10 cellular contexts compared by ENCODE assay signal in genomic region chr3:72265250-72265649, GRCh38.
DNase-seq lines count a peak whose midpoint lies in the region; ATAC-seq and TF ChIP-seq lines count a peak whose summit lies in the region.
"Had no signal": no experiment of that assay in that cellular context is flagged by ENCODE, and none has a peak within 500 bp of the region (broad histone marks: within the 10 kb centered on the region; RNA-seq: fewer than 3 reads in every experiment).

No MANE protein-coding gene starts in this region.

- H3K36me3 ChIP-seq in mammary epithelial cell (ENCODE audit: insufficient read depth, low read length) (no peaks in the 10 kb centered on the region), neural cell (ENCODE audit: insufficient read depth, low read length) (no peaks in the 10 kb centered on the region), tibial nerve (no peaks in the 10 kb centered on the region)
- H3K36me3 ChIP-seq: neutrophil had no signal

- TF ChIP-seq POLR2A in tibial nerve (IDR thresholded peaks at IDR 0.05) = no peak

- TF ChIP-seq EP300 in neural cell (conservative IDR thresholded peaks at IDR 0.05; ENCODE audit: poor library complexity, severe bottlenecking) = no peak
- no peak for TF ChIP-seq EP300 in tibial nerve (IDR thresholded peaks at IDR 0.05)

- no peak overlapping the region for H3K27ac Mint-ChIP-seq in activated naive CD4-positive, alpha-beta T cell treated with anti-CD3 and anti-CD28 coated beads for 36 hours
- no peak overlapping the region for H3K27ac Mint-ChIP-seq in glutamatergic neuron (ENCODE audit: unreplicated experiment)

- H4K20me1 ChIP-seq in mammary epithelial cell (ENCODE audit: insufficient read depth, low read length) (no peaks in the 10 kb centered on the region), neural cell (ENCODE audit: insufficient read depth) (no peaks in the 10 kb centered on the region)

- no peak for DNase-seq in GM10266 (ENCODE audit: extremely low spot score)
- DNase-seq in KBM-7 = peak; percentile 45
- DNase-seq in mammary epithelial cell = no peak
- no peak for DNase-seq in tibial nerve (ENCODE audit: low spot score in 2 of 2)
- no peak for DNase-seq in activated naive CD4-positive, alpha-beta T cell treated with anti-CD3 and anti-CD28 coated beads for 36 hours
- DNase-seq in glutamatergic neuron = no peak

- H3K4me2 ChIP-seq in mammary epithelial cell (ENCODE audit: insufficient read depth, low read depth, low read length) = no peak overlapping the region
- no peak overlapping the region for H3K4me2 ChIP-seq in neural cell (ENCODE audit: low read length)

- H3K27me3 Mint-ChIP-seq in activated naive CD4-positive, alpha-beta T cell treated with anti-CD3 and anti-CD28 coated beads for 36 hours (ENCODE audit: low read depth) = no peaks in the 10 kb centered on the region
- no peaks in the 10 kb centered on the region for H3K27me3 Mint-ChIP-seq in glutamatergic neuron (ENCODE audit: unreplicated experiment)

- H3K9me3 ChIP-seq in mammary epithelial cell (replicated peaks; ENCODE audit: insufficient read depth, low read length) (no peaks in the 10 kb centered on the region), neural cell (ENCODE audit: low read length) (no peaks in the 10 kb centered on the region), tibial nerve (no peaks in the 10 kb centered on the region)
- H3K9me3 ChIP-seq: neutrophil had no signal

- WGBS in mammary epithelial cell (ENCODE audit: low coverage, missing lambda C conversion rate) = 88% methylated on average over 4 of the region's 4 CpGs
- 79 to 88% methylated on average over 4 of the region's 4 CpGs for WGBS in tibial nerve, 2 donors

- TF ChIP-seq RAD21 in neural cell (conservative IDR thresholded peaks at IDR 0.05) = peak; percentile 31

- no peak overlapping the region for H3K27ac ChIP-seq in mammary epithelial cell (ENCODE audit: insufficient read depth, low read depth, low read length)
- no peak overlapping the region for H3K27ac ChIP-seq in neural cell (ENCODE audit: low read length)
- no peak overlapping the region for H3K27ac ChIP-seq in tibial nerve
- H3K27ac ChIP-seq: neutrophil had no signal

- ATAC-seq in HG03378 (IDR thresholded peaks at IDR 0.05; ENCODE audit: unreplicated experiment) = no peak
- ATAC-seq: Panc1 had no signal

- H3K9me3 Mint-ChIP-seq in activated naive CD4-positive, alpha-beta T cell treated with anti-CD3 and anti-CD28 coated beads for 36 hours = peaks cover 5% of the 10 kb centered on the region
- H3K9me3 Mint-ChIP-seq in glutamatergic neuron (ENCODE audit: unreplicated experiment) = no peaks in the 10 kb centered on the region

- H3K27me3 ChIP-seq in mammary epithelial cell (ENCODE audit: insufficient read depth, low read length) = peaks cover 5% of the 10 kb centered on the region
- H3K27me3 ChIP-seq in neural cell (ENCODE audit: insufficient read depth, low read depth, low read length) = no peaks in the 10 kb centered on the region
- H3K27me3 ChIP-seq in tibial nerve = no peaks in the 10 kb centered on the region
- H3K27me3 ChIP-seq: neutrophil had no signal

- no peaks in the 10 kb centered on the region for H3K36me3 Mint-ChIP-seq in activated naive CD4-positive, alpha-beta T cell treated with anti-CD3 and anti-CD28 coated beads for 36 hours (ENCODE audit: low read depth)
- no peaks in the 10 kb centered on the region for H3K36me3 Mint-ChIP-seq in glutamatergic neuron (ENCODE audit: unreplicated experiment)

- TF ChIP-seq CTCF in GM10266 (IDR thresholded peaks at IDR 0.05; ENCODE audit: control insufficient read depth, insufficient read depth, low read depth, missing control alignments) = peak; percentile 3
- peak; percentile 10 to 46 for TF ChIP-seq CTCF in mammary epithelial cell (conservative IDR thresholded peaks at IDR 0.05 in 1 of 2, IDR thresholded peaks at IDR 0.05 in 1 of 2; ENCODE audit: extremely low read depth in 1 of 2, insufficient read depth in 1 of 2, low read depth in 1 of 2, low read length in 2 of 2)
- TF ChIP-seq CTCF in neural cell (IDR thresholded peaks at IDR 0.05; ENCODE audit: poor library complexity, severe bottlenecking) = peak; percentile 29
- TF ChIP-seq CTCF in tibial nerve (IDR thresholded peaks at IDR 0.05) = no peak
- no peak for TF ChIP-seq CTCF in glutamatergic neuron (IDR thresholded peaks at IDR 0.05; ENCODE audit: partially characterized antibody, unreplicated experiment)

- H2AFZ ChIP-seq in mammary epithelial cell (ENCODE audit: low read depth, low read length) (no peak overlapping the region), neural cell (ENCODE audit: low read depth, low read length) (no peak overlapping the region)

- intact Hi-C loops in mammary epithelial cell (cut with micrococcal nuclease) = loop anchor here (1.0 to 5.0 kb wide), 5 partner anchors 310 to 554 kb away; no protein-coding TSS in a partner anchor
- intact Hi-C loops in activated naive CD4-positive, alpha-beta T cell treated with anti-CD3 and anti-CD28 coated beads for 36 hours (cut with micrococcal nuclease) = loop anchor here (1.0 kb wide), 1 partner anchor 390 kb away; no protein-coding TSS in a partner anchor

- dilution Hi-C loops in mammary epithelial cell (cut with HindIII; ENCODE audit: low sequenced_read_pairs) = no loop called here

- H3K9ac ChIP-seq in mammary epithelial cell (ENCODE audit: insufficient read depth, low read length) (no peak overlapping the region), neural cell (ENCODE audit: low read length) (no peak overlapping the region)

- H3K4me3 ChIP-seq in mammary epithelial cell (replicated peaks in 1 of 3; ENCODE audit: insufficient read depth in 1 of 3, low read depth in 2 of 3, low read length in 3 of 3) = no peak overlapping the region
- no peak overlapping the region for H3K4me3 ChIP-seq in neural cell (ENCODE audit: low read length)
- H3K4me3 ChIP-seq in tibial nerve = no peak overlapping the region

- CTCF ChIA-PET in mammary epithelial cell (lab: Charles Lee; ENCODE audit: low non-redundant PET) = interaction anchor here (0.7 kb wide), 1 partner anchor 541 kb away, joined by 3 read pairs; no protein-coding TSS in a partner anchor
- CTCF ChIA-PET in activated naive CD4-positive, alpha-beta T cell treated with anti-CD3 and anti-CD28 coated beads for 36 hours (lab: Charles Lee) = no interaction called here

- H3K9me2 ChIP-seq in neural cell (ENCODE audit: insufficient read depth, low read length) = no peaks in the 10 kb centered on the region

- no peaks in the 10 kb centered on the region for H3F3A ChIP-seq in neural cell (ENCODE audit: insufficient read depth, low read length, poor library complexity, severe bottlenecking)

- in situ Hi-C loops in KBM-7 (cut with MboI; ENCODE audit: low pct_unique_long_range_greater_than_20kb, low sequenced_read_pairs) (no loop called here), mammary epithelial cell (cut with MboI; ENCODE audit: low sequenced_read_pairs in 2 of 2) (loop anchor here (10.0 to 25.0 kb wide), 2 partner anchors 303 to 310 kb away; no protein-coding TSS in a partner anchor)

- H3K4me1 ChIP-seq in mammary epithelial cell (ENCODE audit: insufficient read depth, low read length) (peaks cover 8% of the 10 kb centered on the region), tibial nerve (peaks cover 0 to 41% (median 17%) of the 10 kb centered on the region in 4 donors)

- BruUV-seq in mammary epithelial cell (replicated peaks; lab: Mats Ljungman, UMichigan) = no TSS peak

- H3K4me1 Mint-ChIP-seq in activated naive CD4-positive, alpha-beta T cell treated with anti-CD3 and anti-CD28 coated beads for 36 hours (ENCODE audit: low read depth) = peaks cover 53% of the 10 kb centered on the region
- peaks cover 6% of the 10 kb centered on the region for H3K4me1 Mint-ChIP-seq in glutamatergic neuron (ENCODE audit: low read depth, unreplicated experiment)

- no peak overlapping the region for H3K4me3 Mint-ChIP-seq in activated naive CD4-positive, alpha-beta T cell treated with anti-CD3 and anti-CD28 coated beads for 36 hours
- H3K4me3 Mint-ChIP-seq in glutamatergic neuron (ENCODE audit: unreplicated experiment) = no peak overlapping the region

- H3K79me2 ChIP-seq in mammary epithelial cell (ENCODE audit: insufficient read depth, low read length) (no peaks in the 10 kb centered on the region), neural cell (replicated peaks; ENCODE audit: insufficient read depth, low read length) (no peaks in the 10 kb centered on the region)

TF ChIP-seq in neural cell, 6 proteins besides CTCF, POLR2A, EP300 and RAD21:
- no peak for TF ChIP-seq EZH2 (IDR thresholded peaks at IDR 0.05; ENCODE audit: borderline replicate concordance, insufficient read depth, low read length, poor library complexity, severe bottlenecking)
- TF ChIP-seq REST (IDR thresholded peaks at IDR 0.05; ENCODE audit: borderline replicate concordance) = no peak
- peak; percentile 35 for TF ChIP-seq SMC3 (conservative IDR thresholded peaks at IDR 0.05; ENCODE audit: poor library complexity)

Comparison
In these comparisons a context has a peak if more than half of its experiments do, and no peak if none do; other contexts are left out.
1. CTCF ChIP-seq: peak in GM10266 (single experiment), mammary epithelial cell (2 of 2) and neural cell (single experiment); none in tibial nerve (0 of 5) and glutamatergic neuron (single experiment).